Comparison of ENCODE assay signal across 26 cellular contexts in genomic region chr15:62488383-62488782, GRCh38.
"Had no signal": no experiment of that assay in that cellular context is flagged by ENCODE, and none has a peak within 500 bp of the region (broad histone marks: within the 10 kb centered on the region; RNA-seq: fewer than 3 reads in every experiment).

No MANE protein-coding gene starts in this region.

- DNase-seq: IMR-90, Karpas-422, KG1, MG63, NCI-H1092, NCI-H1105 treated with DMSO at 0.1 percent for 48 hours, NCI-H1417 treated with DMSO at 0.1 percent for 48 hours, NCI-H146, NCI-H1694 treated with DMSO at 0.1 percent for 48 hours, NCI-H1930, NCI-H2081, NCI-H2107, NCI-H226, NCI-H446, NCI-H510A, NCI-H524 treated with DMSO at 0.1 percent for 48 hours, NCI-H69, NCI-H774, OCI-M1, PC-9, Peyer's patch, SHP77 treated with DMSO at 0.1 percent for 48 hours, SJCRH30 had no signal

- ATAC-seq: HepG2, Right ventricle myocardium inferior, SK-N-SH treated with all-trans-retinoic acid at 6 μM for 48 hours had no signal
